ENCODE assay signal across 13 cellular contexts in the genomic region with DNA sequence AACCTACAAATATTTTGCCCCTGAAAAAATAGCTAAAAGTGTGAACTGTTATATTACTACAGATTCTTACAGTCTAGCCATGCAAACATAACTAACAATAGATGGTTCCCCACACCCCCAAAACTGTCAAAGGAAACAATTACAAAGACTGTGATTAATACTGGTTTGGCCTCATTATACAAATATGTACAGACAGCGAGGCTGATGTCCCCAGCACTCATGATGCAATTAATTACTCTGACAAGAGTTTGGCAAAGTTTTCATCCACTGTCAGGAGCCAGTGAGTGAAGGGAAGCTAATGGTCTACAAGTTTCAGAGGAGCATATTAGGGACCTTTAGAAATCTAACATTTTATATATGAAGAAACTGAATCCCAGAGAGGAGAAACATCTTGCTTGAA.
DNase-seq lines count a peak whose midpoint lies in the region; ATAC-seq lines count a peak whose summit lies in the region.
"Had no signal": no experiment of that assay in that cellular context is flagged by ENCODE, and none has a peak within 500 bp of the region (broad histone marks: within the 10 kb centered on the region; RNA-seq: fewer than 3 reads in every experiment).

No MANE protein-coding gene starts in this region.

- ATAC-seq in left lobe of liver (peak; percentile 39), sciatic nerve (no peak), HG03520 (IDR thresholded peaks at IDR 0.05; ENCODE audit: unreplicated experiment) (no peak)
- ATAC-seq: body of pancreas; stimulated activated naive B cell treated with anti-CD40 and anti-IgM and Interleukin-4, amounts not matched to agents 10 μg/mL and 1 μg/mL and 100 μg/mL, for 72 hours had no signal

- DNase-seq in AG20443 (ENCODE audit: low spot score) (peak; percentile 29), NCI-H1105 (lab: John Stamatoyannopoulos, UW) (peak; percentile 4), dermis blood vessel endothelial cell (peak; percentile 87), left lobe of liver (ENCODE audit: low spot score) (no peak), NCI-H2029 treated with DMSO at 0.1 percent for 48 hours (lab: John Stamatoyannopoulos, UW) (no peak), sciatic nerve (ENCODE audit: low spot score) (no peak)
- no peak for DNase-seq in activated CD4-positive, alpha-beta T cell treated with anti-CD3 and anti-CD28 coated beads for 48 hours
- DNase-seq: body of pancreas; kidney; NCI-H748 treated with DMSO at 0.1 percent for 48 hours; stimulated activated CD4-positive, alpha-beta T cell treated with anti-CD3 and anti-CD28 coated beads, Interleukin-1b, Interleukin-23, amount 100 ng/mL, for 48 hours; stimulated activated naive B cell treated with anti-CD40 and anti-IgM and Interleukin-4, amounts not matched to agents 10 μg/mL and 1 μg/mL and 100 μg/mL, for 72 hours had no signal

- intact Hi-C loops in sciatic nerve (cut with DNase I), result no loop called here

Comparison
In these comparisons a context has a peak if more than half of its experiments do, and no peak if none do; other contexts are left out.
1. DNase-seq: peak in AG20443 (single experiment), NCI-H1105 (single experiment) and dermis blood vessel endothelial cell (single experiment); none in left lobe of liver (single experiment), NCI-H2029 treated with DMSO at 0.1 percent for 48 hours (single experiment), sciatic nerve (single experiment) and activated CD4-positive, alpha-beta T cell treated with anti-CD3 and anti-CD28 coated beads for 48 hours (single experiment).